In genomic region chr1:169928438-169929209, GRCh38 we compare ENCODE assay signal across 7 cellular contexts. TPM values are rescaled to one million over a fixed set of nuclear protein-coding genes. Genes with fewer than 3 reads are reported as not detected.
DNase-seq lines count a peak whose midpoint lies in the region; ATAC-seq and TF ChIP-seq lines count a peak whose summit lies in the region.

No MANE protein-coding gene starts in this region.

- TF ChIP-seq POLR2A in ovary (IDR thresholded peaks at IDR 0.05), result no peak

- peak; percentile 93 for TF ChIP-seq RAD21 in SK-N-SH (IDR thresholded peaks at IDR 0.05; ENCODE audit: low read length)

- H3K4me2 ChIP-seq in MM.1S (ENCODE audit: low read depth, low read length), result no peak overlapping the region
- H3K4me2 ChIP-seq in SK-N-SH, result no peak overlapping the region

- no peaks in the 10 kb centered on the region for H3K36me3 ChIP-seq in MM.1S (replicated peaks; ENCODE audit: insufficient read depth, low read length)
- H3K36me3 ChIP-seq in SK-N-SH (replicated peaks in 1 of 2; ENCODE audit: control insufficient read depth in 1 of 2, insufficient read depth in 2 of 2, low read length in 1 of 2), result no peaks in the 10 kb centered on the region
- H3K36me3 ChIP-seq in ovary, result no peaks in the 10 kb centered on the region
- no peaks in the 10 kb centered on the region for H3K36me3 ChIP-seq in effector memory CD4-positive, alpha-beta T cell (ENCODE audit: control insufficient read depth, insufficient read depth, low read length)

- H3K9me2 ChIP-seq in MM.1S (replicated peaks; ENCODE audit: insufficient read depth, low read length), result no peaks in the 10 kb centered on the region
- no peaks in the 10 kb centered on the region for H3K9me2 ChIP-seq in SK-N-SH

- intact Hi-C loops in ovary (cut with DNase I), result no loop called here

- WGBS in SK-N-SH (ENCODE audit: low lambda C conversion rate), result 42% methylated on average over 6 of the region's 6 CpGs
- WGBS in ovary, 3 donors, result 37 to 47% (median 42%) methylated on average over 6 of the region's 6 CpGs

- H3K4me1 ChIP-seq in MM.1S (ENCODE audit: low read length) (peaks cover 13% of the 10 kb centered on the region), SK-N-SH (ENCODE audit: control insufficient read depth in 1 of 2, insufficient read depth in 2 of 2, low read depth in 1 of 2, low read length in 1 of 2) (peaks cover 5 to 12% of the 10 kb centered on the region in 2 experiments; a peak in 2 of 4 replicates), ovary (ENCODE audit: insufficient read depth) (no peaks in the 10 kb centered on the region)
- H3K4me1 ChIP-seq in effector memory CD4-positive, alpha-beta T cell (ENCODE audit: control insufficient read depth, insufficient read depth, low read length, poor library complexity, severe bottlenecking), result no peaks in the 10 kb centered on the region

- H4K20me1 ChIP-seq in MM.1S (ENCODE audit: insufficient read depth, low read length) (no peaks in the 10 kb centered on the region), SK-N-SH (ENCODE audit: insufficient read depth) (no peaks in the 10 kb centered on the region)

- no peak overlapping the region for H3K4me3 ChIP-seq in MM.1S (ENCODE audit: low read length)
- no peak overlapping the region for H3K4me3 ChIP-seq in SK-N-SH (ENCODE audit: low read depth in 2 of 2, low read length in 1 of 2)
- H3K4me3 ChIP-seq in ovary, result no peak overlapping the region
- H3K4me3 ChIP-seq in effector memory CD4-positive, alpha-beta T cell (ENCODE audit: insufficient read depth, low read depth, low read length, poor library complexity, severe bottlenecking), result no peak overlapping the region

- POLR2A ChIA-PET in SK-N-SH (lab: Yijun Ruan, JAX), result no interaction called here

- H2AFZ ChIP-seq in MM.1S (ENCODE audit: low read length), result peak overlapping the region; percentile 32; the same call in 1 of the 2 replicates
- H2AFZ ChIP-seq in SK-N-SH (ENCODE audit: low read depth), result no peak overlapping the region

- H3K27me3 ChIP-seq in MM.1S (replicated peaks; ENCODE audit: insufficient read depth, low read length) (no peaks in the 10 kb centered on the region), SK-N-SH (ENCODE audit: insufficient read depth) (no peaks in the 10 kb centered on the region), ovary (no peaks in the 10 kb centered on the region)
- no peaks in the 10 kb centered on the region for H3K27me3 ChIP-seq in effector memory CD4-positive, alpha-beta T cell (replicated peaks; ENCODE audit: control insufficient read depth, insufficient read depth, low read length, poor library complexity, severe bottlenecking)

- DNase-seq in GM04503 (ENCODE audit: low read depth) (peak; percentile 22), MM.1S (peak; percentile 82), SK-N-SH (peak; percentile 28), fibroblast of gingiva (ENCODE audit: low read depth) (peak; percentile 63), ovary (no peak)
- DNase-seq in effector memory CD4-positive, alpha-beta T cell, result no peak

- H3K9me3 ChIP-seq in MM.1S (replicated peaks; ENCODE audit: insufficient read depth, low read length) (no peaks in the 10 kb centered on the region), SK-N-SH (no peaks in the 10 kb centered on the region), ovary (no peaks in the 10 kb centered on the region)
- H3K9me3 ChIP-seq in effector memory CD4-positive, alpha-beta T cell (ENCODE audit: control insufficient read depth, low read length), result no peaks in the 10 kb centered on the region

- H3F3A ChIP-seq in MM.1S (ENCODE audit: insufficient read depth, low read length) (peaks cover 5% of the 10 kb centered on the region; the same call in 1 of the 2 replicates), SK-N-SH (replicated peaks; ENCODE audit: insufficient read depth) (peaks cover 25% of the 10 kb centered on the region)

- ATAC-seq in GM21723 (IDR thresholded peaks at IDR 0.05; ENCODE audit: unreplicated experiment), result peak; percentile 82

- H3K27ac ChIP-seq in MM.1S (ENCODE audit: low read length) (no peak overlapping the region), SK-N-SH (ENCODE audit: low read depth in 2 of 2, low read length in 1 of 2) (no peak overlapping the region), ovary (no peak overlapping the region)
- H3K27ac ChIP-seq in effector memory CD4-positive, alpha-beta T cell (ENCODE audit: insufficient read depth, low read length, poor library complexity, severe bottlenecking), result no peak overlapping the region

- CTCF ChIA-PET in SK-N-SH (lab: Yijun Ruan, JAX), result interaction anchor here (0.6 to 2.4 kb wide), 34 partner anchors 10 to 1001 kb away, joined by 3 to 16 read pairs (median 3); partner anchors contain the start of genes KIFAP3 and SCYL3

- peak; percentile 94 for TF ChIP-seq CTCF in MM.1S (IDR thresholded peaks at IDR 0.05; ENCODE audit: low read length)
- peak; percentile 85 for TF ChIP-seq CTCF in SK-N-SH (IDR thresholded peaks at IDR 0.05)
- TF ChIP-seq CTCF in ovary (IDR thresholded peaks at IDR 0.05), result peak; percentile 37 to 61 (median 45)

- TF ChIP-seq EP300 in SK-N-SH (IDR thresholded peaks at IDR 0.05; ENCODE audit: borderline replicate concordance in 1 of 2, low read depth in 1 of 2, low read length in 1 of 2) (no peak), ovary (IDR thresholded peaks at IDR 0.05) (no peak)

- H3K9ac ChIP-seq in MM.1S (ENCODE audit: low read length) (no peak overlapping the region), SK-N-SH (no peak overlapping the region)

- H3K79me2 ChIP-seq in MM.1S (ENCODE audit: low read length) (no peaks in the 10 kb centered on the region), SK-N-SH (ENCODE audit: insufficient read depth) (no peaks in the 10 kb centered on the region)

TF ChIP-seq in SK-N-SH, 30 proteins besides CTCF, POLR2A, EP300 and RAD21:
- TF ChIP-seq SMC3 (IDR thresholded peaks at IDR 0.05; ENCODE audit: low read depth, low read length), result peak; percentile 49; the same call in 1 of the 2 replicates
- TF ChIP-seq FOSL2 (IDR thresholded peaks at IDR 0.05; ENCODE audit: borderline replicate concordance, low read depth), result no peak
- no peak for TF ChIP-seq NFIC (IDR thresholded peaks at IDR 0.05; ENCODE audit: borderline replicate concordance)
- no peak for TF ChIP-seq CHD2 (IDR thresholded peaks at IDR 0.05; ENCODE audit: low read length, partially characterized antibody)

RNA-seq across cellular contexts. Expression of gene SCYL3, which starts 34.9 kb away (rescaled TPM):
- polyA plus RNA-seq in SK-N-SH (2012; rRNA removed) (5.9 and 7.7 TPM in 2 replicates), ovary (1 to 10 TPM; 6.9 to 7.3 TPM)
- polyA plus RNA-seq in SK-N-SH (2012; cell fraction: cytosol; rRNA removed), result 5.7 and 6.1 TPM in 2 replicates
- 11.6 and 15.3 TPM in 2 replicates for polyA plus RNA-seq in SK-N-SH (2012; cell fraction: nucleus; rRNA removed)
- 10 to 100 TPM in 4 of 7 donors, 1 to 10 TPM in 3; 6.3 to 15.3 (median 10.9) TPM for total RNA-seq in ovary

Comparison
In these comparisons a context has a peak if more than half of its experiments do, and no peak if none do; other contexts are left out.
1. DNase-seq: peak in GM04503 (single experiment), MM.1S (single experiment), SK-N-SH (single experiment) and fibroblast of gingiva (single experiment); none in ovary (0 of 5) and effector memory CD4-positive, alpha-beta T cell (0 of 3).
2. Peak in every context shown above with its lines, with median percentiles within 50 percentile points of each other: CTCF ChIP-seq.